Comparison of ENCODE assay signal across 8 cellular contexts in genomic region chr14:105491366-105492006, GRCh38. TPM values are rescaled to one million over a fixed set of nuclear protein-coding genes. Genes with fewer than 3 reads are reported as not detected.
A peak's percentile ranks its signal among the peaks of the same experiment; 100 is the strongest.
DNase-seq lines count a peak whose midpoint lies in the region; ATAC-seq, FAIRE-seq and TF ChIP-seq lines count a peak whose summit lies in the region.

No MANE protein-coding gene starts in this region.

- H3K4me1 ChIP-seq in MM.1S (ENCODE audit: low read length): peaks cover 17% of the 10 kb centered on the region
- H3K4me1 ChIP-seq in GM12878 (ENCODE audit: control insufficient read depth, insufficient read depth, low read length): peaks cover 19% of the 10 kb centered on the region
- H3K4me1 ChIP-seq in iPS-20b (ENCODE audit: insufficient read depth, low read length): peaks cover 4% of the 10 kb centered on the region; the same call in 1 of the 2 replicates

- no peak for TF ChIP-seq RAD21 in GM12878 (IDR thresholded peaks at IDR 0.05; ENCODE audit: insufficient read depth, low read depth, low read length)

- H3K4me3 ChIP-seq in MM.1S (ENCODE audit: low read length) (peak overlapping the region; percentile 90), GM12878 (peak overlapping the region; percentile 73), iPS-20b (ENCODE audit: low read length) (peak overlapping the region; percentile 67)

- SMC1A ChIA-PET in GM12878 (lab: Charles Lee; ENCODE audit: uncharacterized antibody, unreplicated experiment): interaction anchor here (2.7 kb wide), 1 partner anchor 10 kb away, joined by 39 read pairs; no protein-coding TSS in a partner anchor

- H3K9me3 ChIP-seq in MM.1S (replicated peaks; ENCODE audit: insufficient read depth, low read length) (no peaks in the 10 kb centered on the region), GM12878 (replicated peaks; ENCODE audit: control insufficient read depth, insufficient read depth, low read length) (no peaks in the 10 kb centered on the region), iPS-20b (ENCODE audit: insufficient read depth, low read depth, low read length) (no peaks in the 10 kb centered on the region)

- peak overlapping the region; percentile 92 for H3K27ac ChIP-seq in MM.1S (ENCODE audit: low read length)
- peak overlapping the region; percentile 58 for H3K27ac ChIP-seq in GM12878 (ENCODE audit: control insufficient read depth, insufficient read depth)
- H3K27ac ChIP-seq in iPS-20b (ENCODE audit: low read length): no peak overlapping the region

- TF ChIP-seq CTCF in MM.1S (IDR thresholded peaks at IDR 0.05; ENCODE audit: low read length) (no peak), GM12878 (IDR thresholded peaks at IDR 0.05 in 2 of 3, conservative IDR thresholded peaks at IDR 0.05 in 1 of 3; ENCODE audit: control insufficient read depth in 2 of 3, extremely low read depth in 1 of 3, insufficient read depth in 1 of 3, low read depth in 3 of 3, low read length in 3 of 3) (no peak)

- no peaks in the 10 kb centered on the region for H3K9me2 ChIP-seq in MM.1S (replicated peaks; ENCODE audit: insufficient read depth, low read length)

- peak overlapping the region; percentile 70; the same call in 1 of the 2 replicates for H3K4me2 ChIP-seq in MM.1S (ENCODE audit: low read depth, low read length)
- H3K4me2 ChIP-seq in GM12878 (ENCODE audit: control insufficient read depth, insufficient read depth): peak overlapping the region; percentile 93

- TF ChIP-seq POLR2A in GM12878 (IDR thresholded peaks at IDR 0.05; ENCODE audit: low read depth, low read length): no peak; the same call in 1 of the 2 replicates

- peak; percentile 71 for FAIRE-seq in GM12878 (lab: Jason Lieb, UNC)

- 0 out of 2 replicates have a peak, but pooled peaks cover 4% of the 10 kb centered on the region for H4K20me1 ChIP-seq in MM.1S (ENCODE audit: insufficient read depth, low read length)
- no peaks in the 10 kb centered on the region for H4K20me1 ChIP-seq in GM12878 (ENCODE audit: control insufficient read depth, insufficient read depth)

- H3K79me2 ChIP-seq in MM.1S (ENCODE audit: low read length): peaks cover 29% of the 10 kb centered on the region
- H3K79me2 ChIP-seq in GM12878 (ENCODE audit: control insufficient read depth, insufficient read depth, low read length): peaks cover 8% of the 10 kb centered on the region

- peak; percentile 74 for DNase-seq in NCI-H2227 (lab: John Stamatoyannopoulos, UW; ENCODE audit: unreplicated experiment)
- DNase-seq in NCI-H2227 treated with DMSO at 0.1 percent for 48 hours (lab: John Stamatoyannopoulos, UW): no peak
- DNase-seq in MM.1S: peak; percentile 80
- peak; percentile 93 for DNase-seq in T-helper 9 cell
- DNase-seq in GM12878 (ENCODE audit: low read depth, low spot score): peak; percentile 58
- DNase-seq in stimulated activated CD4-positive, alpha-beta T cell treated with anti-CD3 and anti-CD28 coated beads, Interleukin-15, amount 100 ng/mL, for 1 hour (ENCODE audit: low read depth in 1 of 2, low spot score in 1 of 2): peak; percentile 69 to 83

- BruUV-seq in GM12878 (replicated peaks; lab: Mats Ljungman, UMichigan): no TSS peak

- H3K27me3 ChIP-seq in MM.1S (replicated peaks; ENCODE audit: insufficient read depth, low read length) (0 out of 2 replicates have a peak, but pooled peaks cover under 1% of the 10 kb centered on the region), GM12878 (replicated peaks in 1 of 2; ENCODE audit: control insufficient read depth in 2 of 2, insufficient read depth in 2 of 2, low read length in 1 of 2) (no peaks in the 10 kb centered on the region), iPS-20b (ENCODE audit: insufficient read depth, low read length) (peaks cover 38% of the 10 kb centered on the region)

- RAD21 ChIA-PET in GM12878 (lab: Charles Lee; ENCODE audit: unreplicated experiment): interaction anchor here (0.6 to 2.1 kb wide), 4 partner anchors 9 to 807 kb away, joined by 3 to 9 read pairs (median 4); no protein-coding TSS in a partner anchor

- ATAC-seq in GM12878 (peak; percentile 37), HG02642 (IDR thresholded peaks at IDR 0.05; ENCODE audit: poor library complexity, unreplicated experiment) (no peak)

- peaks cover 8% of the 10 kb centered on the region; the same call in 1 of the 2 replicates for H3F3A ChIP-seq in MM.1S (ENCODE audit: insufficient read depth, low read length)

- H3K9ac ChIP-seq in MM.1S (ENCODE audit: low read length): peak overlapping the region; percentile 96
- peak overlapping the region; percentile 73 for H3K9ac ChIP-seq in GM12878 (ENCODE audit: control insufficient read depth, insufficient read depth, low read length)
- H3K9ac ChIP-seq in iPS-20b (ENCODE audit: low read depth, low read length): peak overlapping the region; percentile 66; the same call in 1 of the 2 replicates

- WGBS in GM12878 (ENCODE audit: insufficient coverage, insufficient replicate concordance, low lambda C conversion rate, missing lambda C conversion rate): under 1% methylated on average over 34 of the region's 53 CpGs

- H2AFZ ChIP-seq in MM.1S (ENCODE audit: low read length) (peak overlapping the region; percentile 69), GM12878 (ENCODE audit: control insufficient read depth, low read depth, low read length) (peak overlapping the region; percentile 92)

- intact Hi-C loops in GM12878 (cut with micrococcal nuclease; ENCODE audit: unreplicated experiment): loop anchor here (5.0 kb wide), 1 partner anchor 36 kb away; the partner anchor contains the start of gene TMEM121

- no peak for TF ChIP-seq EP300 in GM12878 (IDR thresholded peaks at IDR 0.05; ENCODE audit: borderline replicate concordance in 1 of 2, control insufficient read depth in 1 of 2, low read depth in 2 of 2, low read length in 2 of 2)

- CTCF ChIA-PET in GM12878 (lab: Yijun Ruan, JAX): interaction anchor here (0.9 to 4.4 kb wide), 5 partner anchors 10 to 817 kb away, joined by 3 to 103 read pairs (median 3); no protein-coding TSS in a partner anchor

- H3K36me3 ChIP-seq in MM.1S (replicated peaks; ENCODE audit: insufficient read depth, low read length): no peaks in the 10 kb centered on the region
- H3K36me3 ChIP-seq in GM12878 (ENCODE audit: control insufficient read depth in 2 of 2, insufficient read depth in 2 of 2, low read length in 1 of 2): no peaks in the 10 kb centered on the region; a peak in 1 of 4 replicates
- H3K36me3 ChIP-seq in iPS-20b (ENCODE audit: insufficient read depth, low read depth, low read length): no peaks in the 10 kb centered on the region

- POLR2A ChIA-PET in GM12878 (lab: Charles Lee): interaction anchor here (0.6 to 1.1 kb wide), 3 partner anchors 9 to 322 kb away, joined by 3 to 4 read pairs (median 3); no protein-coding TSS in a partner anchor

- in situ Hi-C loops in GM12878 (cut with MboI): no loop called here

RNA-seq across cellular contexts. Expression of gene TEDC1, which starts 0.4 kb away (rescaled TPM):
- total RNA-seq in GM12878 (2013; cell fraction: nucleolus; rRNA removed): 15.3 and 19.0 TPM in 2 replicates
- 23.0 and 25.8 TPM in 2 replicates for total RNA-seq in GM12878 (2014; rRNA removed)
- 2.9 and 5.1 TPM in 2 replicates for total RNA-seq in GM12878 (2014; rRNA removed; fragmentation: Illumina TruSeq; extraction: Trizol)
- total RNA-seq in GM12878 (2021): 30.5 and 34.2 TPM in 2 replicates
- polyA plus RNA-seq in GM12878 (2011; ENCODE audit: low read depth): 1.9 TPM
- 1.7 and 6.0 TPM in 2 replicates for polyA plus RNA-seq in GM12878 (2011; rRNA removed)
- polyA plus RNA-seq in GM12878 (2011; cell fraction: cytosol; rRNA removed): 8.1 and 18.8 TPM in 2 replicates
- polyA plus RNA-seq in GM12878 (2011; cell fraction: nucleus; rRNA removed): 26.6 and 44.6 TPM in 2 replicates
- 7.2 and 9.4 TPM in 2 replicates for polyA plus RNA-seq in GM12878 (2012)
- polyA plus RNA-seq in GM12878 (2014; fragmentation: Illumina TruSeq; extraction: Trizol): 0.10 and 0.76 TPM in 2 replicates
- 1 to 10 TPM in 1 of 2 experiments, under 1 TPM in 1; 0.19 to 1.6 TPM for polyA plus RNA-seq in GM12878 (2014; fragmentation: Nextera tagmentation; extraction: Ambion mirVana)
- polyA plus RNA-seq in GM12878 (2014; rRNA removed): 27.8 and 32.6 TPM in 2 replicates
- 10 to 100 TPM; 23.3 to 29.9 TPM for polyA plus RNA-seq in GM12878 (2016; fragmentation: Nextera tagmentation; extraction: Ambion mirVana)
- 6.5 and 9.2 TPM in 2 replicates for polyA minus RNA-seq in GM12878 (2011; rRNA and poly(A)+ RNA removed)
- polyA minus RNA-seq in GM12878 (2011; cell fraction: cytosol; rRNA and poly(A)+ RNA removed): 4.4 and 5.8 TPM in 2 replicates
- polyA minus RNA-seq in GM12878 (2011; cell fraction: nucleus; rRNA and poly(A)+ RNA removed): 8.9 and 18.4 TPM in 2 replicates

RNA-seq across cellular contexts. Expression of gene CRIP1, which starts 4.8 kb away (rescaled TPM):
- total RNA-seq in GM12878 (2013; cell fraction: nucleolus; rRNA removed): 20.9 and 21.9 TPM in 2 replicates
- total RNA-seq in GM12878 (2014; rRNA removed) (99.4 and 101 TPM in 2 replicates), GM12878 (2014; rRNA removed; fragmentation: Illumina TruSeq; extraction: Trizol) (87.3 and 90.6 TPM in 2 replicates), GM12878 (2021) (177 and 188 TPM in 2 replicates)
- polyA plus RNA-seq in GM12878 (2011; ENCODE audit: low read depth): 110 TPM
- polyA plus RNA-seq in GM12878 (2011; rRNA removed) (36.3 and 174 TPM in 2 replicates), GM12878 (2014; fragmentation: Illumina TruSeq; extraction: Trizol) (8.1 and 81.1 TPM in 2 replicates), GM12878 (2014; fragmentation: Nextera tagmentation; extraction: Ambion mirVana) (100 to 1,000 TPM in 1 of 2 experiments, 10 to 100 TPM in 1; 66.8 to 134 TPM), GM12878 (2014; rRNA removed) (259 and 269 TPM in 2 replicates), GM12878 (2016; fragmentation: Nextera tagmentation; extraction: Ambion mirVana) (100 to 1,000 TPM; 207 to 230 TPM)
- polyA plus RNA-seq in GM12878 (2011; cell fraction: cytosol; rRNA removed): 236 and 406 TPM in 2 replicates
- polyA plus RNA-seq in GM12878 (2011; cell fraction: nucleus; rRNA removed): 273 and 302 TPM in 2 replicates
- 224 and 253 TPM in 2 replicates for polyA plus RNA-seq in GM12878 (2012)
- 26.0 and 61.0 TPM in 2 replicates for polyA minus RNA-seq in GM12878 (2011; rRNA and poly(A)+ RNA removed)
- polyA minus RNA-seq in GM12878 (2011; cell fraction: cytosol; rRNA and poly(A)+ RNA removed): 42.5 and 76.2 TPM in 2 replicates
- 17.5 and 28.7 TPM in 2 replicates for polyA minus RNA-seq in GM12878 (2011; cell fraction: nucleus; rRNA and poly(A)+ RNA removed)

RNA-seq across cellular contexts. Expression of gene CRIP2, which starts 16.9 kb away (rescaled TPM):
- not detected in 2 replicates for total RNA-seq in GM12878 (2013; cell fraction: nucleolus; rRNA removed)
- total RNA-seq in GM12878 (2014; rRNA removed) (0.11 TPM in 1 of 2 replicates, not detected in the other), GM12878 (2014; rRNA removed; fragmentation: Illumina TruSeq; extraction: Trizol) (not detected in 2 replicates), GM12878 (2021) (0.49 and 0.61 TPM in 2 replicates)
- polyA plus RNA-seq in GM12878 (2011; ENCODE audit: low read depth): not detected
- polyA plus RNA-seq in GM12878 (2011; rRNA removed) (0.04 TPM in 1 of 2 replicates, not detected in the other), GM12878 (2014; fragmentation: Illumina TruSeq; extraction: Trizol) (not detected in 2 replicates), GM12878 (2014; fragmentation: Nextera tagmentation; extraction: Ambion mirVana) (not detected), GM12878 (2014; rRNA removed) (not detected in 2 replicates), GM12878 (2016; fragmentation: Nextera tagmentation; extraction: Ambion mirVana) (under 1 TPM; 0.37 to 0.62 TPM)
- 0.39 and 0.40 TPM in 2 replicates for polyA plus RNA-seq in GM12878 (2011; cell fraction: cytosol; rRNA removed)
- 0.37 and 0.57 TPM in 2 replicates for polyA plus RNA-seq in GM12878 (2011; cell fraction: nucleus; rRNA removed)
- polyA plus RNA-seq in GM12878 (2012): 0.15 and 0.22 TPM in 2 replicates
- not detected in 2 replicates for polyA minus RNA-seq in GM12878 (2011; rRNA and poly(A)+ RNA removed)
- polyA minus RNA-seq in GM12878 (2011; cell fraction: cytosol; rRNA and poly(A)+ RNA removed): 2.9 and 4.2 TPM in 2 replicates
- 1.4 TPM in 1 of 2 replicates, not detected in the other for polyA minus RNA-seq in GM12878 (2011; cell fraction: nucleus; rRNA and poly(A)+ RNA removed)

RNA-seq across cellular contexts. Expression of gene TMEM121, which starts 34.9 kb away (rescaled TPM):
- 2.2 and 2.7 TPM in 2 replicates for total RNA-seq in GM12878 (2013; cell fraction: nucleolus; rRNA removed)
- total RNA-seq in GM12878 (2014; rRNA removed) (4.9 and 6.6 TPM in 2 replicates), GM12878 (2014; rRNA removed; fragmentation: Illumina TruSeq; extraction: Trizol) (0.09 and 0.13 TPM in 2 replicates), GM12878 (2021) (3.2 and 3.4 TPM in 2 replicates)
- not detected for polyA plus RNA-seq in GM12878 (2011; ENCODE audit: low read depth)
- polyA plus RNA-seq in GM12878 (2011; rRNA removed) (0.04 TPM in 1 of 2 replicates, not detected in the other), GM12878 (2014; fragmentation: Illumina TruSeq; extraction: Trizol) (not detected in 2 replicates), GM12878 (2014; fragmentation: Nextera tagmentation; extraction: Ambion mirVana) (under 1 TPM in 1 of 2 experiments, not detected in 1; 0.27 TPM), GM12878 (2014; rRNA removed) (3.1 and 4.9 TPM in 2 replicates), GM12878 (2016; fragmentation: Nextera tagmentation; extraction: Ambion mirVana) (1 to 10 TPM in 1 of 2 experiments, under 1 TPM in 1; 0.49 to 1.9 TPM)
- polyA plus RNA-seq in GM12878 (2011; cell fraction: cytosol; rRNA removed): 0.13 TPM in 1 of 2 replicates, not detected in the other
- polyA plus RNA-seq in GM12878 (2011; cell fraction: nucleus; rRNA removed): 0.07 and 0.12 TPM in 2 replicates
- polyA plus RNA-seq in GM12878 (2012): 0.30 and 0.35 TPM in 2 replicates
- polyA minus RNA-seq in GM12878 (2011; rRNA and poly(A)+ RNA removed): not detected in 2 replicates
- polyA minus RNA-seq in GM12878 (2011; cell fraction: cytosol; rRNA and poly(A)+ RNA removed): not detected in 2 replicates
- polyA minus RNA-seq in GM12878 (2011; cell fraction: nucleus; rRNA and poly(A)+ RNA removed): 0.12 and 0.29 TPM in 2 replicates
